Comparison of ENCODE assay signal across 22 cellular contexts in the genomic region with DNA sequence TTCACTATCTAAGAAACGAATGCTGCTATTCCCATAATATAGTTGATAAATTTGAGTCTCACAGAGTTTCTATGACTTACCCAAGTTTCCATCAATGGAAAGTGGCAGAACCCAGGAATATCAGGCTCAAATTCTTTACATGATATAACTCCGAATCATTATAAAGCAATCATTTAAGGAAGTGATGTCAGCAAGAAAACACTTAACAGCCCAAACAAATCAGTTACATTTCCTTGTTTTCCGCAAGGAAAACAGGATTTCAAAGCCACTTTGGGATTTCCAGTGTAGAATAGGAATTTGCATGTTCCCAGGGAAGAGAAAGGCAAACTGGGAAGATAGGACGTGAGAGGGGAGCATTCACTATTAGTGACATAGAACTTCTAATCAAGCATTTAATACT.
DNase-seq lines count a peak whose midpoint lies in the region; ATAC-seq and TF ChIP-seq lines count a peak whose summit lies in the region.
"Had no signal": no experiment of that assay in that cellular context is flagged by ENCODE, and none has a peak within 500 bp of the region (broad histone marks: within the 10 kb centered on the region; RNA-seq: fewer than 3 reads in every experiment).

No MANE protein-coding gene starts in this region.

- TF ChIP-seq CTCF in Peyer's patch (IDR thresholded peaks at IDR 0.05), result no peak

- H3K27ac ChIP-seq in Peyer's patch, result no peak overlapping the region
- H3K27ac ChIP-seq: C4-2B, GM23248, KMS-11 had no signal

- H3K27me3 ChIP-seq in Peyer's patch, result no peaks in the 10 kb centered on the region

- H3K9me3 ChIP-seq in Peyer's patch, result no peaks in the 10 kb centered on the region

- no peak overlapping the region for H3K4me3 ChIP-seq in Peyer's patch
- H3K4me3 ChIP-seq: GM23248 had no signal

- H3K4me1 ChIP-seq in Peyer's patch, result no peaks in the 10 kb centered on the region

- no peak for ATAC-seq in GM18861 (IDR thresholded peaks at IDR 0.05; ENCODE audit: unreplicated experiment)
- ATAC-seq: CD8-positive, alpha-beta T cell; PC-3 had no signal

- no peaks in the 10 kb centered on the region for H3K36me3 ChIP-seq in Peyer's patch

- no peak for TF ChIP-seq POLR2A in Peyer's patch (IDR thresholded peaks at IDR 0.05)

- DNase-seq in ELR (ENCODE audit: low read depth) (peak; percentile 13), dermis blood vessel endothelial cell (peak; percentile 13), kidney tubule cell (ENCODE audit: low spot score) (peak; percentile 80), Peyer's patch (no peak), kidney glomerular epithelial cell (lab: John Stamatoyannopoulos, UW) (no peak), SKM-1 (lab: John Stamatoyannopoulos, UW; ENCODE audit: unreplicated experiment) (no peak)
- DNase-seq: CD8-positive, alpha-beta T cell; DMS 273 treated with DMSO at 0.1 percent for 48 hours; DMS79; GM23248; H9; MM.1S; NCI-H2029; NCI-H446 treated with DMSO at 0.1 percent for 48 hours; NCI-H526; NCI-H82; NK-92 treated with Interleukin-12 subunit alpha and Interleukin-12 subunit beta, amount 100 ng/mL, for 24 hours; PC-3; SHP77 had no signal

Comparison
In these comparisons a context has a peak if more than half of its experiments do, and no peak if none do; other contexts are left out.
1. DNase-seq: peak in ELR (single experiment), dermis blood vessel endothelial cell (single experiment) and kidney tubule cell (single experiment); none in Peyer's patch (0 of 3), kidney glomerular epithelial cell (single experiment) and SKM-1 (single experiment).